13 cellular contexts compared by ENCODE assay signal in genomic region chr12:94805749-94806148, GRCh38.
DNase-seq lines count a peak whose midpoint lies in the region; ATAC-seq, FAIRE-seq and TF ChIP-seq lines count a peak whose summit lies in the region.
"Had no signal": no experiment of that assay in that cellular context is flagged by ENCODE, and none has a peak within 500 bp of the region (broad histone marks: within the 10 kb centered on the region; RNA-seq: fewer than 3 reads in every experiment).

No MANE protein-coding gene starts in this region.

- H3K4me1 ChIP-seq in pancreas (no peaks in the 10 kb centered on the region), PC-3 (ENCODE audit: insufficient read depth, low read length) (no peaks in the 10 kb centered on the region)

- intact Hi-C loops in pancreas (cut with DNase I) (no loop called here), PC-3 (cut with micrococcal nuclease) (no loop called here)

- H4K20me1 ChIP-seq in PC-3 (ENCODE audit: low read length) = no peaks in the 10 kb centered on the region

- H3K4me3 ChIP-seq in pancreas = no peak overlapping the region
- no peak overlapping the region for H3K4me3 ChIP-seq in PC-3 (ENCODE audit: low read length)
- H3K4me3 ChIP-seq in coronary artery = no peak overlapping the region

- TF ChIP-seq CTCF in pancreas (IDR thresholded peaks at IDR 0.05) (no peak), PC-3 (conservative IDR thresholded peaks at IDR 0.05; ENCODE audit: low read depth, low read length) (no peak), coronary artery (IDR thresholded peaks at IDR 0.05) (no peak)

- H3K79me2 ChIP-seq in PC-3 (ENCODE audit: low read length) = no peaks in the 10 kb centered on the region

- H3K9me3 ChIP-seq in pancreas (no peaks in the 10 kb centered on the region), PC-3 (ENCODE audit: low read length) (no peaks in the 10 kb centered on the region)

- H3K9me2 ChIP-seq in PC-3 (replicated peaks; ENCODE audit: low read length) = no peaks in the 10 kb centered on the region

- H3K27ac ChIP-seq in pancreas (no peak overlapping the region), PC-3 (ENCODE audit: low read length) (no peak overlapping the region), coronary artery (no peak overlapping the region)

- FAIRE-seq in pancreas (lab: Jason Lieb, UNC) = peak; percentile 5
- FAIRE-seq: G401.6 had no signal

- BruUV-seq in PC-3 (replicated peaks; lab: Mats Ljungman, UMichigan) = no TSS peak

- DNase-seq in EH (ENCODE audit: low read depth) (peak; percentile 68), LHCN-M2 (ENCODE audit: low read depth) (peak; percentile 27), dermis blood vessel endothelial cell (peak; percentile 90), pancreas (no peak), PC-3 (no peak), coronary artery (ENCODE audit: low spot score) (no peak), NCI-H2081 (lab: John Stamatoyannopoulos, UW) (no peak), NCI-H1105 treated with DMSO at 0.1 percent for 48 hours (lab: John Stamatoyannopoulos, UW) (no peak)
- DNase-seq: activated T-cell treated with anti-CD3 and anti-CD28 coated beads, Interleukin-2, amount 50 U/mL, for 1 hour; effector CD4-positive, alpha-beta T cell; stimulated activated CD4-positive, alpha-beta T cell treated with anti-CD3 and anti-CD28 coated beads, Interleukin-4, amount 100 ng/mL, for 1 hour; SW 1271 had no signal

- H3K9ac ChIP-seq in PC-3 (ENCODE audit: low read length) = no peak overlapping the region

- 85 to 88% methylated on average over 2 of the region's 2 CpGs for WGBS in pancreas, 2 donors

- no peak overlapping the region for H3K4me2 ChIP-seq in PC-3 (ENCODE audit: low read length)

- ATAC-seq in pancreas (peak in 1 of 4 donors; percentile 29), PC-3 (no peak)

- no peaks in the 10 kb centered on the region for H3F3A ChIP-seq in PC-3 (ENCODE audit: low read length, unreplicated experiment)

- CTCF ChIA-PET in PC-3 (lab: Charles Lee) = no interaction called here

- POLR2A ChIA-PET in PC-3 (lab: Charles Lee; ENCODE audit: unreplicated experiment) = no interaction called here

- H3K27me3 ChIP-seq in pancreas (no peaks in the 10 kb centered on the region), PC-3 (ENCODE audit: low read length) (0 out of 2 replicates have a peak, but pooled peaks cover 5% of the 10 kb centered on the region)

- H2AFZ ChIP-seq in PC-3 (ENCODE audit: low read length) = no peak overlapping the region

- H3K36me3 ChIP-seq in pancreas (no peaks in the 10 kb centered on the region), PC-3 (ENCODE audit: low read depth, low read length) (no peaks in the 10 kb centered on the region)

Comparison
In these comparisons a context has a peak if more than half of its experiments do, and no peak if none do; other contexts are left out.
1. DNase-seq: peak in EH (single experiment), LHCN-M2 (single experiment) and dermis blood vessel endothelial cell (single experiment); none in pancreas (0 of 6), PC-3 (single experiment), coronary artery (single experiment), NCI-H2081 (0 of 2) and NCI-H1105 treated with DMSO at 0.1 percent for 48 hours (single experiment).